Comparison of ENCODE assay signal across 9 cellular contexts in genomic region chr17:35849469-35850348, GRCh38. TPM values are rescaled to one million over a fixed set of nuclear protein-coding genes. Genes with fewer than 3 reads are reported as not detected.
DNase-seq lines count a peak whose midpoint lies in the region; ATAC-seq, FAIRE-seq and TF ChIP-seq lines count a peak whose summit lies in the region.
"Had no signal": no experiment of that assay in that cellular context is flagged by ENCODE, and none has a peak within 500 bp of the region (broad histone marks: within the 10 kb centered on the region; RNA-seq: fewer than 3 reads in every experiment).

No MANE protein-coding gene starts in this region.

- no peaks in the 10 kb centered on the region for H4K20me1 ChIP-seq in keratinocyte (ENCODE audit: control insufficient read depth, extremely low read depth, insufficient read depth, low read length)

- no peaks in the 10 kb centered on the region for H3K27me3 ChIP-seq in brain microvascular endothelial cell (replicated peaks)
- no peaks in the 10 kb centered on the region for H3K27me3 ChIP-seq in keratinocyte (ENCODE audit: control insufficient read depth, extremely low read depth, insufficient read depth, low read length)

- no peaks in the 10 kb centered on the region for H3K4me1 ChIP-seq in keratinocyte (ENCODE audit: control insufficient read depth, extremely low read depth, insufficient read depth, low read length)

- no peak overlapping the region for H3K4me2 ChIP-seq in keratinocyte (ENCODE audit: control insufficient read depth, extremely low read depth, insufficient read depth, low read depth, low read length)

- H3K36me3 ChIP-seq in brain microvascular endothelial cell (replicated peaks) (peaks cover 43% of the 10 kb centered on the region), keratinocyte (ENCODE audit: control insufficient read depth in 2 of 2, extremely low read depth in 1 of 2, insufficient read depth in 2 of 2, low read length in 2 of 2) (peaks cover 13 to 26% of the 10 kb centered on the region in 2 experiments)

- H3K4me3 ChIP-seq in brain microvascular endothelial cell (ENCODE audit: low read depth, low read length) (no peak overlapping the region), keratinocyte (ENCODE audit: control insufficient read depth in 2 of 3, extremely low read depth in 1 of 3, insufficient read depth in 2 of 3, low read depth in 1 of 3, low read length in 3 of 3) (no peak overlapping the region)

- DNase-seq in DMS 273 (lab: John Stamatoyannopoulos, UW; ENCODE audit: unreplicated experiment) (peak; percentile 82), DMS 273 treated with DMSO at 0.1 percent for 48 hours (lab: John Stamatoyannopoulos, UW) (no peak), NCI-H1436 (lab: John Stamatoyannopoulos, UW) (peak; percentile 59), T-helper 2 cell (peak in 4 of 5 experiments; percentile 7 to 74 (median 28)), brain microvascular endothelial cell (peak; percentile 75), keratinocyte (ENCODE audit: low read depth, low spot score) (peak; percentile 13)
- DNase-seq in stimulated activated CD4-positive, alpha-beta T cell treated with anti-CD3 and anti-CD28 coated beads, Interleukin-4, amount 100 ng/mL, for 1 hour, result peak; percentile 29

- no peak overlapping the region for H2AFZ ChIP-seq in keratinocyte (ENCODE audit: control insufficient read depth, low read length)

- dilution Hi-C loops in keratinocyte (cut with MboI; ENCODE audit: extremely low pct_ligation_motif_present, low sequenced_read_pairs), result no loop called here

- H3K27ac ChIP-seq in brain microvascular endothelial cell, result no peak overlapping the region
- H3K27ac ChIP-seq in keratinocyte (ENCODE audit: control insufficient read depth, insufficient read depth, low read length), result no peak overlapping the region

- H3K9me1 ChIP-seq in keratinocyte (ENCODE audit: control insufficient read depth, extremely low read depth, insufficient read depth, low read length), result no peaks in the 10 kb centered on the region

- H3K9me3 ChIP-seq in keratinocyte (ENCODE audit: control insufficient read depth, low read depth, low read length), result no peaks in the 10 kb centered on the region

- H3K79me2 ChIP-seq in keratinocyte (ENCODE audit: control insufficient read depth, insufficient read depth, low read length), result no peaks in the 10 kb centered on the region

- TF ChIP-seq CTCF in brain microvascular endothelial cell (IDR thresholded peaks at IDR 0.05; ENCODE audit: low read depth, low read length, missing control alignments) (peak; percentile 89), keratinocyte (optimal IDR thresholded peaks at IDR 0.05 in 1 of 3, IDR thresholded peaks at IDR 0.05 in 1 of 3, conservative IDR thresholded peaks at IDR 0.05 in 1 of 3; ENCODE audit: extremely low read depth in 1 of 3, insufficient read depth in 2 of 3, low read length in 3 of 3) (peak; percentile 72 to 84 (median 73))

- FAIRE-seq in keratinocyte (lab: Jason Lieb, UNC), result no peak
- FAIRE-seq: A204.1 had no signal

- in situ Hi-C loops in brain microvascular endothelial cell (cut with HindIII; ENCODE audit: low pct_ligation_motif_present, low sequenced_read_pairs), result no loop called here

- H3K9ac ChIP-seq in keratinocyte (ENCODE audit: control insufficient read depth, extremely low read depth, insufficient read depth, low read length), result no peak overlapping the region

- ATAC-seq in GM18858 (IDR thresholded peaks at IDR 0.05; ENCODE audit: unreplicated experiment), result no peak

RNA-seq across cellular contexts. Expression of gene HEATR9, which starts 19.0 kb away (rescaled TPM):
- not detected in 3 replicates for polyA plus RNA-seq in keratinocyte
- polyA plus RNA-seq in keratinocyte (2011; ENCODE audit: low read depth), result not detected
- not detected in 2 replicates for polyA plus RNA-seq in keratinocyte (2011; cell fraction: cytosol; rRNA removed)
- not detected in 2 replicates for polyA plus RNA-seq in keratinocyte (2011; cell fraction: nucleus; rRNA removed)
- not detected in 2 replicates for polyA plus RNA-seq in keratinocyte (2012; ENCODE audit: low replicate concordance)
- polyA minus RNA-seq in keratinocyte, result not detected in 3 replicates
- polyA minus RNA-seq in keratinocyte (2011; cell fraction: cytosol; rRNA and poly(A)+ RNA removed), result not detected
- not detected in 2 replicates for polyA minus RNA-seq in keratinocyte (2011; cell fraction: nucleus; rRNA and poly(A)+ RNA removed)

RNA-seq across cellular contexts. Expression of gene CCL5, which starts 30.5 kb away (rescaled TPM):
- 0.37 to 0.46 TPM (median 0.46 TPM) in 3 replicates for polyA plus RNA-seq in keratinocyte
- polyA plus RNA-seq in keratinocyte (2011; ENCODE audit: low read depth), result not detected
- polyA plus RNA-seq in keratinocyte (2011; cell fraction: cytosol; rRNA removed), result 1.0 and 2.0 TPM in 2 replicates
- polyA plus RNA-seq in keratinocyte (2011; cell fraction: nucleus; rRNA removed), result 0.31 and 0.75 TPM in 2 replicates
- 0.23 and 0.35 TPM in 2 replicates for polyA plus RNA-seq in keratinocyte (2012; ENCODE audit: low replicate concordance)
- polyA minus RNA-seq in keratinocyte, result 0.64 TPM in 1 of 3 replicates, not detected in the others
- not detected for polyA minus RNA-seq in keratinocyte (2011; cell fraction: cytosol; rRNA and poly(A)+ RNA removed)
- polyA minus RNA-seq in keratinocyte (2011; cell fraction: nucleus; rRNA and poly(A)+ RNA removed), result 0.32 TPM in 1 of 2 replicates, not detected in the other

RNA-seq across cellular contexts. Expression of gene TAF15, which starts 40.4 kb away (rescaled TPM):
- polyA plus RNA-seq in keratinocyte, result 30.8 to 101 TPM (median 57.1 TPM) in 3 replicates
- polyA plus RNA-seq in keratinocyte (2011; ENCODE audit: low read depth), result 70.6 TPM
- 51.2 and 73.6 TPM in 2 replicates for polyA plus RNA-seq in keratinocyte (2011; cell fraction: cytosol; rRNA removed)
- 129 and 135 TPM in 2 replicates for polyA plus RNA-seq in keratinocyte (2011; cell fraction: nucleus; rRNA removed)
- polyA plus RNA-seq in keratinocyte (2012; ENCODE audit: low replicate concordance), result 73.0 and 224 TPM in 2 replicates
- polyA minus RNA-seq in keratinocyte, result 35.9 to 87.8 TPM (median 52.5 TPM) in 3 replicates
- polyA minus RNA-seq in keratinocyte (2011; cell fraction: cytosol; rRNA and poly(A)+ RNA removed), result 35.7 TPM
- polyA minus RNA-seq in keratinocyte (2011; cell fraction: nucleus; rRNA and poly(A)+ RNA removed), result 65.9 and 122 TPM in 2 replicates

RNA-seq across cellular contexts. Expression of gene MMP28, which starts 54.3 kb away (rescaled TPM):
- polyA plus RNA-seq in keratinocyte, result 13.7 to 43.5 TPM (median 21.3 TPM) in 3 replicates
- 11.1 TPM for polyA plus RNA-seq in keratinocyte (2011; ENCODE audit: low read depth)
- 26.2 and 27.8 TPM in 2 replicates for polyA plus RNA-seq in keratinocyte (2011; cell fraction: cytosol; rRNA removed)
- polyA plus RNA-seq in keratinocyte (2011; cell fraction: nucleus; rRNA removed), result 31.1 and 34.2 TPM in 2 replicates
- polyA plus RNA-seq in keratinocyte (2012; ENCODE audit: low replicate concordance), result 12.5 and 33.7 TPM in 2 replicates
- 15.4 to 22.9 TPM (median 19.7 TPM) in 3 replicates for polyA minus RNA-seq in keratinocyte
- 30.5 TPM for polyA minus RNA-seq in keratinocyte (2011; cell fraction: cytosol; rRNA and poly(A)+ RNA removed)
- polyA minus RNA-seq in keratinocyte (2011; cell fraction: nucleus; rRNA and poly(A)+ RNA removed), result 16.4 and 28.5 TPM in 2 replicates
